34 cellular contexts compared by ENCODE assay signal in genomic region chr12:85225501-85225900, GRCh38. TPM values are rescaled to one million over a fixed set of nuclear protein-coding genes. Genes with fewer than 3 reads are reported as not detected.
"Had no signal": no experiment of that assay in that cellular context is flagged by ENCODE, and none has a peak within 500 bp of the region (broad histone marks: within the 10 kb centered on the region; RNA-seq: fewer than 3 reads in every experiment).

No MANE protein-coding gene starts in this region.

- H3K27me3 Mint-ChIP-seq: activated B cell treated with CpG ODN at 0.5 μM for 24 hours; activated CD8-positive, alpha-beta T cell treated with anti-CD3 and anti-CD28 coated beads for 36 hours; activated naive CD4-positive, alpha-beta T cell treated with anti-CD3 and anti-CD28 coated beads, Interleukin-2, amount 10 ng/mL, durations not matched to agents 7 days and 5 days; activated naive CD8-positive, alpha-beta T cell treated with anti-CD3 and anti-CD28 coated beads, Interleukin-2, amount 10 ng/mL, durations not matched to agents 7 days and 5 days; central memory CD8-positive, alpha-beta T cell; dendritic cell treated with granulocyte-macrophage colony-stimulating factor and Interleukin-4, amounts not matched to agents 40 ng/mL and 50 ng/mL, for 4 days; effector memory CD8-positive, alpha-beta T cell; T-helper 17 cell had no signal

- H3K27me3 ChIP-seq: brain microvascular endothelial cell, dorsolateral prefrontal cortex, esophagus muscularis mucosa, foreskin keratinocyte, gastroesophageal sphincter, heart right ventricle, hepatocyte had no signal

- H3K9me3 ChIP-seq: esophagus muscularis mucosa, gastroesophageal sphincter had no signal

- H3K9me3 Mint-ChIP-seq: activated naive CD4-positive, alpha-beta T cell treated with anti-CD3 and anti-CD28 coated beads, Interleukin-2, amount 10 ng/mL, durations not matched to agents 7 days and 5 days; activated T-helper 1 cell treated with anti-CD3 and anti-CD28 coated beads, Interleukin-12 subunit alpha, Interleukin-12 subunit beta, Interleukin-2, Interleukin-4 antibody, amounts not matched to agents 30 ng/mL and 10 ng/mL and 1 ng/mL, durations not matched to agents 14 hours and 24 hours and 36 hours; dendritic cell treated with granulocyte-macrophage colony-stimulating factor and Interleukin-4, amounts not matched to agents 40 ng/mL and 50 ng/mL, for 4 days had no signal

- H3K4me1 Mint-ChIP-seq: activated B cell treated with CpG ODN at 0.5 μM for 24 hours; activated naive CD4-positive, alpha-beta T cell treated with anti-CD3 and anti-CD28 coated beads, Interleukin-2, amount 10 ng/mL, durations not matched to agents 7 days and 5 days; activated naive CD8-positive, alpha-beta T cell treated with anti-CD3 and anti-CD28 coated beads, Interleukin-2, amount 10 ng/mL, durations not matched to agents 7 days and 5 days; central memory CD8-positive, alpha-beta T cell; T-helper 17 cell had no signal

- H3K27ac Mint-ChIP-seq: activated B cell treated with CpG ODN at 0.5 μM for 24 hours; activated CD8-positive, alpha-beta T cell treated with anti-CD3 and anti-CD28 coated beads for 36 hours; activated naive CD4-positive, alpha-beta T cell treated with anti-CD3 and anti-CD28 coated beads, Interleukin-2, amount 10 ng/mL, durations not matched to agents 7 days and 5 days; activated naive CD4-positive, alpha-beta T cell treated with anti-CD3 and anti-CD28 coated beads, Interleukin-2, amount 50 U/mL, for 72 hours; activated naive CD8-positive, alpha-beta T cell treated with anti-CD3 and anti-CD28 coated beads, Interleukin-2, amount 10 ng/mL, durations not matched to agents 7 days and 5 days; activated T-helper 1 cell treated with anti-CD3 and anti-CD28 coated beads, Interleukin-12 subunit alpha, Interleukin-12 subunit beta, Interleukin-2, Interleukin-4 antibody, amounts not matched to agents 30 ng/mL and 10 ng/mL and 1 ng/mL, durations not matched to agents 14 hours and 24 hours and 36 hours; dendritic cell treated with granulocyte-macrophage colony-stimulating factor and Interleukin-4, amounts not matched to agents 40 ng/mL and 50 ng/mL, for 4 days; effector memory CD8-positive, alpha-beta T cell; T-helper 17 cell; T-helper 2 cell treated with Interferon-gamma antibody and Interleukin-4, amounts not matched to agents 5 μg/mL and 100 μg/mL, for 36 hours had no signal

- H3K4me1 ChIP-seq: esophagus muscularis mucosa, foreskin keratinocyte, gastroesophageal sphincter, heart right ventricle had no signal

- H3K4me3 ChIP-seq: coronary artery, dorsolateral prefrontal cortex, esophagus muscularis mucosa, gastroesophageal sphincter, heart right ventricle, hepatocyte had no signal

- DNase-seq: activated B cell treated with CpG ODN at 0.5 μM for 24 hours; activated CD4-positive, alpha-beta T cell treated with anti-CD3 and anti-CD28 coated beads for 48 hours; activated CD4-positive, alpha-beta T cell treated with anti-CD3 and anti-CD28 coated beads, Interleukin-2, amount 50 U/mL, for 1 hour; activated CD4-positive, alpha-beta T cell treated with anti-CD3 and anti-CD28 coated beads, Interleukin-2, amount 50 U/mL, for 48 hours; activated CD8-positive, alpha-beta memory T cell treated with anti-CD3 and anti-CD28 coated beads for 24 hours; activated CD8-positive, alpha-beta T cell treated with anti-CD3 and anti-CD28 coated beads for 36 hours; activated gamma-delta T cell; activated naive CD4-positive, alpha-beta T cell; activated naive CD4-positive, alpha-beta T cell treated with anti-CD3 and anti-CD28 coated beads, Interleukin-2, amount 10 ng/mL, durations not matched to agents 7 days and 5 days; activated naive CD8-positive, alpha-beta T cell treated with anti-CD3 and anti-CD28 coated beads, Interleukin-2, amount 10 ng/mL, durations not matched to agents 7 days and 5 days; activated T-cell treated with anti-CD3 and anti-CD28 coated beads, Interleukin-2, amount 50 U/mL, for 48 hours; amniotic stem cell; anterior cingulate cortex; brain microvascular endothelial cell; dorsolateral prefrontal cortex; effector memory CD8-positive, alpha-beta T cell; erythroblast; foreskin keratinocyte; heart right ventricle; T-helper 17 cell; T1000; WERI-Rb-1 had no signal

- H3K36me3 ChIP-seq: brain microvascular endothelial cell, esophagus muscularis mucosa, gastroesophageal sphincter, heart right ventricle, WERI-Rb-1 had no signal

- H3K36me3 Mint-ChIP-seq: activated naive CD4-positive, alpha-beta T cell treated with anti-CD3 and anti-CD28 coated beads, Interleukin-2, amount 10 ng/mL, durations not matched to agents 7 days and 5 days; activated naive CD4-positive, alpha-beta T cell treated with anti-CD3 and anti-CD28 coated beads, Interleukin-2, amount 50 U/mL, for 72 hours; activated naive CD8-positive, alpha-beta T cell treated with anti-CD3 and anti-CD28 coated beads, Interleukin-2, amount 10 ng/mL, durations not matched to agents 7 days and 5 days had no signal

- H3K4me3 Mint-ChIP-seq: activated B cell treated with CpG ODN at 0.5 μM for 24 hours; activated CD8-positive, alpha-beta T cell treated with anti-CD3 and anti-CD28 coated beads for 36 hours; activated naive CD4-positive, alpha-beta T cell treated with anti-CD3 and anti-CD28 coated beads, Interleukin-2, amount 10 ng/mL, durations not matched to agents 7 days and 5 days; activated naive CD8-positive, alpha-beta T cell treated with anti-CD3 and anti-CD28 coated beads, Interleukin-2, amount 10 ng/mL, durations not matched to agents 7 days and 5 days; activated T-helper 1 cell treated with anti-CD3 and anti-CD28 coated beads, Interleukin-12 subunit alpha, Interleukin-12 subunit beta, Interleukin-2, Interleukin-4 antibody, amounts not matched to agents 30 ng/mL and 10 ng/mL and 1 ng/mL, durations not matched to agents 14 hours and 24 hours and 36 hours; central memory CD8-positive, alpha-beta T cell; dendritic cell treated with granulocyte-macrophage colony-stimulating factor and Interleukin-4, amounts not matched to agents 40 ng/mL and 50 ng/mL, for 4 days; effector memory CD8-positive, alpha-beta T cell; T-helper 17 cell; T-helper 2 cell treated with Interferon-gamma antibody and Interleukin-4, amounts not matched to agents 5 μg/mL and 100 μg/mL, for 36 hours had no signal

- H3K27ac ChIP-seq: brain microvascular endothelial cell, coronary artery, dorsolateral prefrontal cortex, esophagus muscularis mucosa, foreskin keratinocyte, gastroesophageal sphincter, heart right ventricle, hepatocyte, WERI-Rb-1 had no signal

RNA-seq across cellular contexts. Expression of gene ALX1, which starts 54.5 kb away (rescaled TPM):
- total RNA-seq: activated B cell treated with CpG ODN at 0.5 μM for 24 hours; activated CD8-positive, alpha-beta T cell treated with anti-CD3 and anti-CD28 coated beads for 36 hours; activated naive CD4-positive, alpha-beta T cell treated with anti-CD3 and anti-CD28 coated beads, Interleukin-2, amount 50 U/mL, for 72 hours; activated naive CD8-positive, alpha-beta T cell treated with anti-CD3 and anti-CD28 coated beads, Interleukin-2, amount 10 ng/mL, durations not matched to agents 7 days and 5 days; activated T-helper 1 cell treated with anti-CD3 and anti-CD28 coated beads, Interleukin-12 subunit alpha, Interleukin-12 subunit beta, Interleukin-2, Interleukin-4 antibody, amounts not matched to agents 30 ng/mL and 10 ng/mL and 1 ng/mL, durations not matched to agents 14 hours and 24 hours and 36 hours; cardiac septum; cerebellum; foreskin keratinocyte; gastroesophageal sphincter; heart right ventricle; T-helper 17 cell had no signal
- polyA plus RNA-seq: adipose tissue, foreskin keratinocyte had no signal
